8 cellular contexts compared by ENCODE assay signal in genomic region chr2:101518470-101519172, GRCh38. TPM values are rescaled to one million over a fixed set of nuclear protein-coding genes. Genes with fewer than 3 reads are reported as not detected.
DNase-seq lines count a peak whose midpoint lies in the region; ATAC-seq, FAIRE-seq and TF ChIP-seq lines count a peak whose summit lies in the region.

No MANE protein-coding gene starts in this region.

- no peak overlapping the region for H3K4me2 ChIP-seq in Karpas-422 (ENCODE audit: low read depth, low read length, poor library complexity, severe bottlenecking)

- H2AFZ ChIP-seq in Karpas-422 (ENCODE audit: low read length) = no peak overlapping the region

- peaks cover 9% of the 10 kb centered on the region for H3K27me3 Mint-ChIP-seq in memory B cell

- no peaks in the 10 kb centered on the region for H3K9me2 ChIP-seq in Karpas-422 (replicated peaks; ENCODE audit: insufficient read depth, low read length)

- H3K27me3 ChIP-seq in Karpas-422 (ENCODE audit: low read length) = no peaks in the 10 kb centered on the region

- H3K9me3 Mint-ChIP-seq in memory B cell = peaks cover 4% of the 10 kb centered on the region

- H3K27ac ChIP-seq in coronary artery = no peak overlapping the region
- H3K27ac ChIP-seq in Karpas-422 (ENCODE audit: low read length) = no peak overlapping the region

- H3K36me3 ChIP-seq in Karpas-422 (ENCODE audit: insufficient read depth, low read length) = no peaks in the 10 kb centered on the region

- FAIRE-seq in GM12892 (lab: Jason Lieb, UNC) (no peak), GM19239 (lab: Jason Lieb, UNC) (no peak)

- no peak for TF ChIP-seq POLR2A in GM12892 (IDR thresholded peaks at IDR 0.05; ENCODE audit: low read depth, low read length)

- DNase-seq in ELR (ENCODE audit: low read depth) (peak; percentile 80), NCI-H2196 (lab: John Stamatoyannopoulos, UW; ENCODE audit: unreplicated experiment) (peak; percentile 75), coronary artery (ENCODE audit: low spot score) (no peak), memory B cell (ENCODE audit: low spot score in 2 of 2) (no peak), GM12892 (ENCODE audit: insufficient read length) (no peak), GM19239 (ENCODE audit: insufficient read length, low spot score) (no peak), Karpas-422 (no peak)

- peaks cover 8% of the 10 kb centered on the region for H3K4me1 Mint-ChIP-seq in memory B cell

- H3K4me3 Mint-ChIP-seq in memory B cell = no peak overlapping the region

- no peaks in the 10 kb centered on the region for H4K20me1 ChIP-seq in Karpas-422 (ENCODE audit: insufficient read depth, low read depth, low read length)

- no peaks in the 10 kb centered on the region for H3K79me2 ChIP-seq in Karpas-422 (ENCODE audit: low read length)

- ATAC-seq in memory B cell (ENCODE audit: low read depth) (peak; percentile 52), HG02981 (IDR thresholded peaks at IDR 0.05; ENCODE audit: unreplicated experiment) (no peak)

- TF ChIP-seq CTCF in coronary artery (IDR thresholded peaks at IDR 0.05) = peak; percentile 19

- H3K9me3 ChIP-seq in Karpas-422 (ENCODE audit: low read length) = no peaks in the 10 kb centered on the region

- H3K4me3 ChIP-seq in coronary artery = no peak overlapping the region
- no peak overlapping the region for H3K4me3 ChIP-seq in Karpas-422 (ENCODE audit: low read length)

- no peak overlapping the region for H3K9ac ChIP-seq in Karpas-422 (ENCODE audit: low read length)

- H3K4me1 ChIP-seq in Karpas-422 (ENCODE audit: low read length) = no peaks in the 10 kb centered on the region

- H3K36me3 Mint-ChIP-seq in memory B cell = peaks cover 3% of the 10 kb centered on the region

- no peak overlapping the region for H3K27ac Mint-ChIP-seq in memory B cell

RNA-seq across cellular contexts. Expression of gene RFX8, which starts 43.7 kb away (rescaled TPM):
- not detected for polyA plus RNA-seq in GM12892 (2012; ENCODE audit: missing spikeins)
- not detected in 2 replicates for total RNA-seq in Karpas-422 (2014; rRNA removed; shearing (Covaris generic); ENCODE audit: low replicate concordance)

Comparison
In these comparisons a context has a peak if more than half of its experiments do, and no peak if none do; other contexts are left out.
1. DNase-seq: peak in ELR (single experiment) and NCI-H2196 (single experiment); none in coronary artery (single experiment), memory B cell (0 of 2), GM12892 (single experiment), GM19239 (single experiment) and Karpas-422 (single experiment).